Comparison of ENCODE assay signal across 14 cellular contexts in the genomic region with DNA sequence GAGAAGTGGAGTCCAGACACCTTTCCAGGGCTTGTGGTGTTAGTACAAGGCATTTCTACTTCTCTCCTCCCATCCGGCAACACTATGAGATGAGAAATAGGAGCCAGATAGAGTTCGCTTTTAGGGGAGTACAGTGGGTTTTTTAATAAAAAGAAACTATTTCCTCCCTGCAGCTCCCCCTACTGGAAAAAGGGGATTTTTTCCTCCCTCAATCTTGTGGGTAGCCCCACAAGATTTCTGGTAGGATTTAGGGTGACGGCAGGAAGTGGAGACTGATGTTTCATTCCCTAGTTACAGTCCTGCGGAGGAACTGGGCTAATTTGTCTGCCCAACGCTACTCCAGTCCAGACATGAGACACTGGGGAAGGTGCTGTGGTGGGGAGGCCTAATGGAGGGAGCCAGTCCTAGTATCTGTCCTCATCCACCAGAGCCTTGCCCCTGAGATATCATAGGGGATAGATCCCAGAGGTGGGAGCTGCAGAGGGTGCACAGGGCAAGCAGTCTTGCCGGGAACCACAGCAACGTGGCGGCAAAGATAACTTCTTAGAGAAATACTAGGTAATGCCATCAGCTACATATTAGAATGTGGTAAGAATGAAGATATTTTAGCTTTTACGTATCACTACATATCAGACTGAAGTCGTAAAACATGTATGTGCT. TPM values are rescaled to one million over a fixed set of nuclear protein-coding genes. Genes with fewer than 3 reads are reported as not detected.
DNase-seq lines count a peak whose midpoint lies in the region; ATAC-seq, FAIRE-seq and TF ChIP-seq lines count a peak whose summit lies in the region.
"Had no signal": no experiment of that assay in that cellular context is flagged by ENCODE, and none has a peak within 500 bp of the region (broad histone marks: within the 10 kb centered on the region; RNA-seq: fewer than 3 reads in every experiment).

No MANE protein-coding gene starts in this region.

- no peak overlapping the region for H3K27ac ChIP-seq in WERI-Rb-1
- H3K27ac ChIP-seq in keratinocyte (ENCODE audit: control insufficient read depth, insufficient read depth, low read length): no peak overlapping the region
- H3K27ac ChIP-seq in right lobe of liver: no peak overlapping the region

- intact Hi-C loops in CD14-positive monocyte (cut with micrococcal nuclease) (no loop called here), right lobe of liver (cut with DNase I) (no loop called here)

- H3K4me2 ChIP-seq in keratinocyte (ENCODE audit: control insufficient read depth, extremely low read depth, insufficient read depth, low read depth, low read length): no peak overlapping the region

- dilution Hi-C loops in keratinocyte (cut with MboI; ENCODE audit: extremely low pct_ligation_motif_present, low sequenced_read_pairs): no loop called here

- no peak overlapping the region for H3K9ac ChIP-seq in keratinocyte (ENCODE audit: control insufficient read depth, extremely low read depth, insufficient read depth, low read length)

- no peak overlapping the region for H3K4me3 ChIP-seq in HFF-Myc (replicated peaks; ENCODE audit: low read depth, low read length)
- H3K4me3 ChIP-seq in WERI-Rb-1 (ENCODE audit: low read depth, low read length): no peak overlapping the region
- no peak overlapping the region for H3K4me3 ChIP-seq in keratinocyte (ENCODE audit: control insufficient read depth in 2 of 3, extremely low read depth in 1 of 3, insufficient read depth in 2 of 3, low read depth in 1 of 3, low read length in 3 of 3)
- H3K4me3 ChIP-seq in right lobe of liver: no peak overlapping the region

- DNase-seq in CD14-positive monocyte (ENCODE audit: low spot score) (no peak), HFF-Myc (ENCODE audit: extremely low read depth, low read depth) (no peak), WERI-Rb-1 (no peak), keratinocyte (ENCODE audit: low read depth, low spot score) (no peak), right lobe of liver (no peak), anterior cingulate cortex (lab: John Stamatoyannopoulos, UW) (no peak), H4 (ENCODE audit: low spot score) (no peak), middle frontal gyrus (ENCODE audit: extremely low spot score, low spot score) (no peak)
- DNase-seq: activated CD4-positive, alpha-beta T cell treated with anti-CD3 and anti-CD28 coated beads for 48 hours; activated naive CD8-positive, alpha-beta T cell treated with anti-CD3 and anti-CD28 coated beads for 36 hours; MV-4-11 had no signal

- H3K9me3 Mint-ChIP-seq in CD14-positive monocyte: peaks cover 0 to 6% (median 2%) of the 10 kb centered on the region in 7 donors

- H3K27ac Mint-ChIP-seq in CD14-positive monocyte: no peak overlapping the region
- H3K27ac Mint-ChIP-seq: activated naive CD8-positive, alpha-beta T cell treated with anti-CD3 and anti-CD28 coated beads for 36 hours had no signal

- peaks cover 0 to 2% (median 0%) of the 10 kb centered on the region in 3 donors for H3K27me3 Mint-ChIP-seq in CD14-positive monocyte (ENCODE audit: low read depth in 3 of 3)

- WGBS in right lobe of liver (ENCODE audit: insufficient coverage, low coverage, low lambda C conversion rate, missing lambda C conversion rate): 60% methylated on average over 9 of the region's 10 CpGs

- H3K36me3 Mint-ChIP-seq in CD14-positive monocyte: no peaks in the 10 kb centered on the region
- H3K36me3 Mint-ChIP-seq: activated naive CD8-positive, alpha-beta T cell treated with anti-CD3 and anti-CD28 coated beads for 36 hours had no signal

- H3K4me3 Mint-ChIP-seq in CD14-positive monocyte: no peak overlapping the region
- H3K4me3 Mint-ChIP-seq: activated naive CD8-positive, alpha-beta T cell treated with anti-CD3 and anti-CD28 coated beads for 36 hours had no signal

- no peaks in the 10 kb centered on the region for H3K36me3 ChIP-seq in WERI-Rb-1
- no peaks in the 10 kb centered on the region for H3K36me3 ChIP-seq in keratinocyte (ENCODE audit: control insufficient read depth in 2 of 2, extremely low read depth in 1 of 2, insufficient read depth in 2 of 2, low read length in 2 of 2)
- H3K36me3 ChIP-seq in right lobe of liver: no peaks in the 10 kb centered on the region

- FAIRE-seq in keratinocyte (lab: Jason Lieb, UNC): no peak
- FAIRE-seq: endothelial cell of umbilical vein had no signal

- no peaks in the 10 kb centered on the region for H3K4me1 Mint-ChIP-seq in CD14-positive monocyte
- H3K4me1 Mint-ChIP-seq: activated naive CD8-positive, alpha-beta T cell treated with anti-CD3 and anti-CD28 coated beads for 36 hours had no signal

- H3K9me1 ChIP-seq in keratinocyte (ENCODE audit: control insufficient read depth, extremely low read depth, insufficient read depth, low read length): no peaks in the 10 kb centered on the region

- no peaks in the 10 kb centered on the region for H3K27me3 ChIP-seq in WERI-Rb-1 (ENCODE audit: insufficient read depth, low read depth, severe bottlenecking)
- H3K27me3 ChIP-seq in keratinocyte (ENCODE audit: control insufficient read depth, extremely low read depth, insufficient read depth, low read length): peaks cover 2% of the 10 kb centered on the region
- H3K27me3 ChIP-seq in right lobe of liver: no peaks in the 10 kb centered on the region

- no peaks in the 10 kb centered on the region for H3K4me1 ChIP-seq in keratinocyte (ENCODE audit: control insufficient read depth, extremely low read depth, insufficient read depth, low read length)
- no peaks in the 10 kb centered on the region for H3K4me1 ChIP-seq in right lobe of liver

- no peaks in the 10 kb centered on the region for H4K20me1 ChIP-seq in keratinocyte (ENCODE audit: control insufficient read depth, extremely low read depth, insufficient read depth, low read length)

- no peak for ATAC-seq in right lobe of liver
- ATAC-seq: Right ventricle myocardium inferior had no signal

- no peak for TF ChIP-seq POLR2A in right lobe of liver (IDR thresholded peaks at IDR 0.05)

- no peaks in the 10 kb centered on the region for H3K9me3 ChIP-seq in WERI-Rb-1 (ENCODE audit: severe bottlenecking)
- H3K9me3 ChIP-seq in keratinocyte (ENCODE audit: control insufficient read depth, low read depth, low read length): no peaks in the 10 kb centered on the region
- no peaks in the 10 kb centered on the region for H3K9me3 ChIP-seq in right lobe of liver

- TF ChIP-seq CTCF in CD14-positive monocyte (IDR thresholded peaks at IDR 0.05) (peak; percentile 31), HFF-Myc (IDR thresholded peaks at IDR 0.05; ENCODE audit: low read depth, low read length, missing control alignments) (peak; percentile 50), WERI-Rb-1 (IDR thresholded peaks at IDR 0.05; ENCODE audit: low read depth, low read length) (peak; percentile 30), keratinocyte (optimal IDR thresholded peaks at IDR 0.05 in 1 of 3, IDR thresholded peaks at IDR 0.05 in 1 of 3, conservative IDR thresholded peaks at IDR 0.05 in 1 of 3; ENCODE audit: extremely low read depth in 1 of 3, insufficient read depth in 2 of 3, low read length in 3 of 3) (peak in 2 of 3 experiments; percentile 40 to 46), right lobe of liver (IDR thresholded peaks at IDR 0.05) (peak in 2 of 4 donors; percentile 5 to 10)

- H2AFZ ChIP-seq in keratinocyte (ENCODE audit: control insufficient read depth, low read length): no peak overlapping the region

- H3K79me2 ChIP-seq in keratinocyte (ENCODE audit: control insufficient read depth, insufficient read depth, low read length): no peaks in the 10 kb centered on the region

RNA-seq across cellular contexts. Expression of gene PRKG2, which starts 45.6 kb away (rescaled TPM):
- under 1 TPM in 1 of 2 donors, not detected in 1; 0.10 TPM for polyA plus RNA-seq in CD14-positive monocyte
- 0.26 to 0.68 TPM (median 0.44 TPM) in 3 replicates for polyA plus RNA-seq in keratinocyte
- polyA plus RNA-seq in keratinocyte (2011; ENCODE audit: low read depth): 1.1 TPM
- 0.29 and 0.46 TPM in 2 replicates for polyA plus RNA-seq in keratinocyte (2011; cell fraction: cytosol; rRNA removed)
- polyA plus RNA-seq in keratinocyte (2011; cell fraction: nucleus; rRNA removed): 0.24 and 0.41 TPM in 2 replicates
- 0.18 and 0.45 TPM in 2 replicates for polyA plus RNA-seq in keratinocyte (2012; ENCODE audit: low replicate concordance)
- 0.23 to 0.72 TPM (median 0.38 TPM) in 3 replicates for polyA minus RNA-seq in keratinocyte
- polyA minus RNA-seq in keratinocyte (2011; cell fraction: cytosol; rRNA and poly(A)+ RNA removed): 0.58 TPM
- polyA minus RNA-seq in keratinocyte (2011; cell fraction: nucleus; rRNA and poly(A)+ RNA removed): 0.42 and 0.70 TPM in 2 replicates
- under 1 TPM in 1 of 6 experiments, not detected in 5; 0.17 TPM for total RNA-seq in right lobe of liver
- total RNA-seq in H4 (2014; rRNA removed; shearing (Covaris generic)): 0.02 and 0.08 TPM in 2 replicates
- total RNA-seq: endothelial cell of umbilical vein, lung microvascular endothelial cell had no signal
- polyA plus RNA-seq: endothelial cell of umbilical vein had no signal
